In genomic region chr1:31752258-31752657, GRCh38 we compare ENCODE assay signal across 25 cellular contexts. TPM values are rescaled to one million over a fixed set of nuclear protein-coding genes. Genes with fewer than 3 reads are reported as not detected.
DNase-seq lines count a peak whose midpoint lies in the region; ATAC-seq and TF ChIP-seq lines count a peak whose summit lies in the region.
"Had no signal": no experiment of that assay in that cellular context is flagged by ENCODE, and none has a peak within 500 bp of the region (broad histone marks: within the 10 kb centered on the region; RNA-seq: fewer than 3 reads in every experiment).

No MANE protein-coding gene starts in this region.

- H4K20me1 ChIP-seq in BLaER1 (peaks cover 48% of the 10 kb centered on the region), H9 (ENCODE audit: control insufficient read depth, insufficient read depth, insufficient read length) (no peaks in the 10 kb centered on the region)

- no peak overlapping the region for H2BK20ac ChIP-seq in H9 (ENCODE audit: low read depth, low read length, poor library complexity, severe bottlenecking)

- no peak overlapping the region for H3K4me3 ChIP-seq in BLaER1
- H3K4me3 ChIP-seq: thoracic aorta, vagina had no signal

- no peak overlapping the region for H3K56ac ChIP-seq in H9 (ENCODE audit: insufficient read length, low read depth, low read length)

- peaks cover 32 to 36% of the 10 kb centered on the region in 2 experiments for H3K4me1 Mint-ChIP-seq in H9
- H3K4me1 Mint-ChIP-seq in activated CD8-positive, alpha-beta T cell treated with anti-CD3 and anti-CD28 coated beads, Interleukin-2, amount 10 ng/mL, durations not matched to agents 7 days and 5 days (ENCODE audit: low read depth) = peaks cover 44% of the 10 kb centered on the region
- peaks cover 65 to 68% of the 10 kb centered on the region in 2 donors for H3K4me1 Mint-ChIP-seq in immature natural killer cell

- H3K27ac Mint-ChIP-seq in H9 (peak overlapping the region in 2 of 3 experiments; percentile 41 to 70; a peak in 4 of 7 replicates), immature natural killer cell (peak overlapping the region; percentile 14 to 93 (median 80))
- peak overlapping the region; percentile 84 for H3K27ac Mint-ChIP-seq in activated CD8-positive, alpha-beta T cell treated with anti-CD3 and anti-CD28 coated beads, Interleukin-2, amount 10 ng/mL, durations not matched to agents 7 days and 5 days
- H3K27ac Mint-ChIP-seq: activated T-cell treated with anti-CD3 and anti-CD28 coated beads, Interleukin-2, amount 50 U/mL, for 24 hours; HFFc6; stimulated activated memory B cell treated with anti-CD40 and anti-IgM and Interleukin-4, amounts not matched to agents 10 μg/mL and 1 μg/mL and 100 μg/mL, for 72 hours had no signal

- H3K79me1 ChIP-seq in H9 (ENCODE audit: insufficient read depth, low read depth, low read length, poor library complexity, severe bottlenecking) = no peaks in the 10 kb centered on the region

- DNase-seq in H9 = no peak
- peak; percentile 57 for DNase-seq in activated CD8-positive, alpha-beta T cell treated with anti-CD3 and anti-CD28 coated beads, Interleukin-2, amount 10 ng/mL, durations not matched to agents 7 days and 5 days
- no peak for DNase-seq in immature natural killer cell
- no peak for DNase-seq in NCI-H2227 treated with DMSO at 0.1 percent for 48 hours (lab: John Stamatoyannopoulos, UW)
- DNase-seq in KG1 (lab: John Stamatoyannopoulos, UW) = no peak
- DNase-seq: activated CD4-positive, alpha-beta T cell treated with anti-CD3 and anti-CD28 coated beads for 1 hour; activated naive CD4-positive, alpha-beta T cell treated with Interleukin-2 at 50 U/mL for 16 hours; activated T-cell treated with anti-CD3 and anti-CD28 coated beads, Interleukin-2, amount 50 U/mL, for 24 hours; Calu3; HFFc6; Karpas-422; left cardiac atrium; naive B cell; NCI-H1694; NCI-H2171; NCI-H524; stimulated activated CD4-positive, alpha-beta T cell treated with anti-CD3 and anti-CD28 coated beads, Interleukin-2, amount 100 ng/mL, for 48 hours; T-helper 1 cell had no signal

- H3K27ac ChIP-seq in BLaER1 (peak overlapping the region; percentile 41; the same call in 1 of the 2 replicates), H9 (ENCODE audit: insufficient read length, low read depth, low read length) (no peak overlapping the region)
- H3K27ac ChIP-seq: C4-2B, thoracic aorta, vagina had no signal

- no peak overlapping the region for H3K4ac ChIP-seq in H9 (ENCODE audit: low read depth, low read length)

- H3K9me3 Mint-ChIP-seq in H9 (no peaks in the 10 kb centered on the region; a peak in 1 of 5 replicates), immature natural killer cell (no peaks in the 10 kb centered on the region)
- H3K9me3 Mint-ChIP-seq in activated CD8-positive, alpha-beta T cell treated with anti-CD3 and anti-CD28 coated beads, Interleukin-2, amount 10 ng/mL, durations not matched to agents 7 days and 5 days (ENCODE audit: insufficient read depth) = no peaks in the 10 kb centered on the region
- H3K9me3 Mint-ChIP-seq: activated T-cell treated with anti-CD3 and anti-CD28 coated beads, Interleukin-2, amount 50 U/mL, for 24 hours; HFFc6; stimulated activated memory B cell treated with anti-CD40 and anti-IgM and Interleukin-4, amounts not matched to agents 10 μg/mL and 1 μg/mL and 100 μg/mL, for 72 hours had no signal

- H3K27me3 ChIP-seq in BLaER1 (no peaks in the 10 kb centered on the region), H9 (ENCODE audit: insufficient read depth, low read length) (no peaks in the 10 kb centered on the region)
- H3K27me3 ChIP-seq: vagina had no signal

- H3K23ac ChIP-seq in H9 (ENCODE audit: insufficient read length, low read depth, low read length) = no peak overlapping the region

- H2BK120ac ChIP-seq in H9 (ENCODE audit: low read depth, low read length, poor library complexity, severe bottlenecking) = no peak overlapping the region

- H2BK12ac ChIP-seq in H9 (ENCODE audit: insufficient read length, low read depth, low read length) = no peak overlapping the region

- no peak overlapping the region for H4K91ac ChIP-seq in H9 (ENCODE audit: insufficient read length, low read depth, low read length)

- no CpG with 5 or more reads among the region's 7 CpGs for WGBS in H9 (ENCODE audit: extremely low coverage, insufficient read length, low lambda C conversion rate)

- peak overlapping the region in 1 of 2 experiments; percentile 18; a peak in 1 of 5 replicates for H3K4me3 Mint-ChIP-seq in H9
- peak overlapping the region; percentile 27 for H3K4me3 Mint-ChIP-seq in activated CD8-positive, alpha-beta T cell treated with anti-CD3 and anti-CD28 coated beads, Interleukin-2, amount 10 ng/mL, durations not matched to agents 7 days and 5 days
- H3K4me3 Mint-ChIP-seq in immature natural killer cell = peak overlapping the region; percentile 63 to 88 (median 86)
- H3K4me3 Mint-ChIP-seq: activated T-cell treated with anti-CD3 and anti-CD28 coated beads, Interleukin-2, amount 50 U/mL, for 24 hours; HFFc6; stimulated activated memory B cell treated with anti-CD40 and anti-IgM and Interleukin-4, amounts not matched to agents 10 μg/mL and 1 μg/mL and 100 μg/mL, for 72 hours had no signal

- ATAC-seq in activated CD8-positive, alpha-beta T cell treated with anti-CD3 and anti-CD28 coated beads, Interleukin-2, amount 10 ng/mL, durations not matched to agents 7 days and 5 days = peak; percentile 61
- ATAC-seq in HG02870 (IDR thresholded peaks at IDR 0.05; ENCODE audit: unreplicated experiment) (no peak), GM19328 (IDR thresholded peaks at IDR 0.05; ENCODE audit: unreplicated experiment) (no peak)
- ATAC-seq: stimulated activated memory B cell treated with anti-CD40 and anti-IgM and Interleukin-4, amounts not matched to agents 10 μg/mL and 1 μg/mL and 100 μg/mL, for 72 hours had no signal

- H3K27me3 Mint-ChIP-seq in H9 (ENCODE audit: low read depth) = 0 out of 2 replicates have a peak, but pooled peaks cover 2% of the 10 kb centered on the region
- H3K27me3 Mint-ChIP-seq in activated CD8-positive, alpha-beta T cell treated with anti-CD3 and anti-CD28 coated beads, Interleukin-2, amount 10 ng/mL, durations not matched to agents 7 days and 5 days (ENCODE audit: low read depth) = no peaks in the 10 kb centered on the region
- peaks cover 0 to 6% (median 3%) of the 10 kb centered on the region in 3 donors for H3K27me3 Mint-ChIP-seq in immature natural killer cell (ENCODE audit: low read depth in 3 of 3)
- H3K27me3 Mint-ChIP-seq: activated T-cell treated with anti-CD3 and anti-CD28 coated beads, Interleukin-2, amount 50 U/mL, for 24 hours; stimulated activated memory B cell treated with anti-CD40 and anti-IgM and Interleukin-4, amounts not matched to agents 10 μg/mL and 1 μg/mL and 100 μg/mL, for 72 hours had no signal

- H3K36me3 Mint-ChIP-seq in H9 (ENCODE audit: insufficient read depth in 1 of 3, low read depth in 3 of 3) (no peaks in the 10 kb centered on the region), immature natural killer cell (no peaks in the 10 kb centered on the region)
- no peaks in the 10 kb centered on the region for H3K36me3 Mint-ChIP-seq in activated CD8-positive, alpha-beta T cell treated with anti-CD3 and anti-CD28 coated beads, Interleukin-2, amount 10 ng/mL, durations not matched to agents 7 days and 5 days (ENCODE audit: low read depth)
- H3K36me3 Mint-ChIP-seq: naive B cell; stimulated activated memory B cell treated with anti-CD40 and anti-IgM and Interleukin-4, amounts not matched to agents 10 μg/mL and 1 μg/mL and 100 μg/mL, for 72 hours had no signal

- no peak overlapping the region for H4K8ac ChIP-seq in H9 (replicated peaks; ENCODE audit: insufficient read length, low read depth, low read length)

- no peak overlapping the region for H3K18ac ChIP-seq in H9 (ENCODE audit: insufficient read length, low read depth, low read length)

- POLR2A ChIA-PET in activated CD8-positive, alpha-beta T cell treated with anti-CD3 and anti-CD28 coated beads, Interleukin-2, amount 10 ng/mL, durations not matched to agents 7 days and 5 days (lab: Charles Lee) = no interaction called here

- H2BK15ac ChIP-seq in H9 (ENCODE audit: low read depth, low read length) = no peak overlapping the region

- no peaks in the 10 kb centered on the region for H3K9me3 ChIP-seq in BLaER1
- H3K9me3 ChIP-seq in H9 (ENCODE audit: control insufficient read depth, low read depth, low read length) = no peaks in the 10 kb centered on the region
- H3K9me3 ChIP-seq: thoracic aorta, vagina had no signal

- H2AFZ ChIP-seq in H9 (ENCODE audit: low read length) = no peak overlapping the region

- H3K9ac ChIP-seq in BLaER1 = no peak overlapping the region
- no peak overlapping the region for H3K9ac ChIP-seq in H9 (ENCODE audit: extremely low read depth, insufficient read length, low read length)

- no peaks in the 10 kb centered on the region for H3K79me2 ChIP-seq in H9 (ENCODE audit: insufficient read depth, low read length)

- H3K4me2 ChIP-seq in BLaER1 = peak overlapping the region; percentile 68
- H3K4me2 ChIP-seq in H9 (ENCODE audit: insufficient read depth, insufficient read length, low read length) = no peak overlapping the region

- peaks cover 12% of the 10 kb centered on the region for H3K36me3 ChIP-seq in BLaER1
- H3K36me3 ChIP-seq: thoracic aorta, vagina had no signal

- no peaks in the 10 kb centered on the region for H3K23me2 ChIP-seq in H9 (ENCODE audit: insufficient read length, low read depth, low read length, poor library complexity, severe bottlenecking)

- H3K14ac ChIP-seq in H9 (ENCODE audit: insufficient read depth, low read length) = no peak overlapping the region; the same call in 1 of the 2 replicates

- TF ChIP-seq CTCF in H9 (conservative IDR thresholded peaks at IDR 0.05) = no peak

- no peak overlapping the region for H3T11ph ChIP-seq in H9 (ENCODE audit: low read length)

- H4K5ac ChIP-seq in H9 (ENCODE audit: insufficient read length, low read depth, low read length) = no peak overlapping the region

- H3K4me1 ChIP-seq in BLaER1 = peaks cover 68% of the 10 kb centered on the region
- H3K4me1 ChIP-seq in H9 (ENCODE audit: insufficient read depth, low read length) = peaks cover 7% of the 10 kb centered on the region; the same call in 1 of the 2 replicates

- H2AK5ac ChIP-seq in H9 (ENCODE audit: insufficient read length, low read length) = no peak overlapping the region

- H2BK5ac ChIP-seq in H9 (ENCODE audit: insufficient read length, low read length) = no peak overlapping the region

- CTCF ChIA-PET in activated CD8-positive, alpha-beta T cell treated with anti-CD3 and anti-CD28 coated beads, Interleukin-2, amount 10 ng/mL, durations not matched to agents 7 days and 5 days (lab: Charles Lee) = interaction anchor here (1.1 to 2.0 kb wide), 2 partner anchors 37 to 38 kb away, joined by 4 to 19 read pairs; no protein-coding TSS in a partner anchor

RNA-seq across cellular contexts. Expression of gene ADGRB2, which starts 11.9 kb away (rescaled TPM):
- 10.7 and 10.9 TPM in 2 replicates for total RNA-seq in H9 (2021)
- total RNA-seq in activated CD8-positive, alpha-beta T cell treated with anti-CD3 and anti-CD28 coated beads, Interleukin-2, amount 10 ng/mL, durations not matched to agents 7 days and 5 days = under 1 TPM; 0.05 to 0.37 TPM
- polyA plus RNA-seq in immature natural killer cell = 1 to 10 TPM in 1 of 3 donors, under 1 TPM in 1, not detected in 1; 0.36 to 2.1 TPM

RNA-seq across cellular contexts. Expression of gene COL16A1, which starts 48.4 kb away (rescaled TPM):
- total RNA-seq in H9 (2021) = 6.2 and 6.5 TPM in 2 replicates
- total RNA-seq in activated CD8-positive, alpha-beta T cell treated with anti-CD3 and anti-CD28 coated beads, Interleukin-2, amount 10 ng/mL, durations not matched to agents 7 days and 5 days = not detected
- polyA plus RNA-seq in immature natural killer cell = not detected
